33 cellular contexts compared by ENCODE assay signal in genomic region chr12:92261692-92262091, GRCh38.
"Had no signal": no experiment of that assay in that cellular context is flagged by ENCODE, and none has a peak within 500 bp of the region (broad histone marks: within the 10 kb centered on the region; RNA-seq: fewer than 3 reads in every experiment).

No MANE protein-coding gene starts in this region.

- H3K27me3 ChIP-seq: adrenal gland, ascending aorta, body of pancreas, brain microvascular endothelial cell, breast epithelium, cardiac muscle cell had no signal

- H3K36me3 ChIP-seq: adrenal gland, ascending aorta, brain microvascular endothelial cell, breast epithelium, cardiac muscle cell had no signal

- FAIRE-seq: astrocyte, bronchial epithelial cell had no signal

- DNase-seq: activated effector memory CD4-positive, alpha-beta T cell treated with anti-CD3 and anti-CD28 coated beads, Interleukin-2, amount 50 U/mL, for 16 hours; activated effector memory CD4-positive, alpha-beta T cell treated with Interleukin-2 at 50 U/mL for 16 hours; activated gamma-delta T cell; activated gamma-delta T cell treated with Interleukin-2 at 50 U/mL for 16 hours; activated naive CD4-positive, alpha-beta T cell; activated naive CD4-positive, alpha-beta T cell treated with anti-CD3 and anti-CD28 coated beads for 36 hours; activated naive CD4-positive, alpha-beta T cell treated with anti-CD3 and anti-CD28 coated beads, Interleukin-2, amount 10 ng/mL, durations not matched to agents 7 days and 5 days; activated naive CD4-positive, alpha-beta T cell treated with anti-CD3 and anti-CD28 coated beads, Interleukin-2, amount 50 U/mL, for 16 hours; activated naive CD4-positive, alpha-beta T cell treated with Interleukin-2 at 50 U/mL for 16 hours; activated naive CD8-positive, alpha-beta T cell treated with anti-CD3 and anti-CD28 coated beads for 36 hours; activated naive CD8-positive, alpha-beta T cell treated with anti-CD3 and anti-CD28 coated beads, Interleukin-2, amount 10 ng/mL, durations not matched to agents 7 days and 5 days; activated naive CD8-positive, alpha-beta T cell treated with anti-CD3 and anti-CD28 coated beads, Interleukin-2, amount 50 U/mL, for 24 hours; activated T-cell treated with anti-CD3 and anti-CD28 coated beads, Interleukin-2, amount 50 U/mL, for 24 hours; activated T-cell treated with anti-CD3 and anti-CD28 coated beads, Interleukin-2, amount 50 U/mL, for 4 hours; activated T-cell treated with anti-CD3 and anti-CD28 coated beads, Interleukin-2, amount 50 U/mL, for 48 hours; activated T-cell treated with anti-CD3 and anti-CD28 coated beads, Interleukin-2, amount 50 U/mL, for 72 hours; adrenal gland; amniotic stem cell; amygdala; anterior cingulate cortex; aorta; body of pancreas; brain microvascular endothelial cell; caudate nucleus; central memory CD4-positive, alpha-beta T cell; cerebellar nuclear complex had no signal

- H3K4me3 ChIP-seq: adrenal gland, ascending aorta, body of pancreas, breast epithelium, cardiac muscle cell had no signal

- ATAC-seq: activated naive CD4-positive, alpha-beta T cell treated with anti-CD3 and anti-CD28 coated beads, Interleukin-2, amount 50 U/mL, for 72 hours; activated naive CD8-positive, alpha-beta T cell treated with anti-CD3 and anti-CD28 coated beads, Interleukin-2, amount 50 U/mL, for 24 hours; activated T-cell treated with anti-CD3 and anti-CD28 coated beads, Interleukin-2, amount 50 U/mL, for 4 hours; activated T-cell treated with anti-CD3 and anti-CD28 coated beads, Interleukin-2, amount 50 U/mL, for 72 hours; activated T-helper 17 cell treated with anti-CD3 and anti-CD28 coated beads, Interleukin-2, amount 50 U/mL, for 72 hours; body of pancreas had no signal

- H3K4me1 ChIP-seq: adrenal gland, ascending aorta, body of pancreas, breast epithelium had no signal

- H3K27ac ChIP-seq: adrenal gland, ascending aorta, body of pancreas, brain microvascular endothelial cell, breast epithelium, cardiac muscle cell had no signal

- H3K9me3 ChIP-seq: adrenal gland, ascending aorta, body of pancreas, breast epithelium had no signal
